8 cellular contexts compared by ENCODE assay signal in the genomic region with DNA sequence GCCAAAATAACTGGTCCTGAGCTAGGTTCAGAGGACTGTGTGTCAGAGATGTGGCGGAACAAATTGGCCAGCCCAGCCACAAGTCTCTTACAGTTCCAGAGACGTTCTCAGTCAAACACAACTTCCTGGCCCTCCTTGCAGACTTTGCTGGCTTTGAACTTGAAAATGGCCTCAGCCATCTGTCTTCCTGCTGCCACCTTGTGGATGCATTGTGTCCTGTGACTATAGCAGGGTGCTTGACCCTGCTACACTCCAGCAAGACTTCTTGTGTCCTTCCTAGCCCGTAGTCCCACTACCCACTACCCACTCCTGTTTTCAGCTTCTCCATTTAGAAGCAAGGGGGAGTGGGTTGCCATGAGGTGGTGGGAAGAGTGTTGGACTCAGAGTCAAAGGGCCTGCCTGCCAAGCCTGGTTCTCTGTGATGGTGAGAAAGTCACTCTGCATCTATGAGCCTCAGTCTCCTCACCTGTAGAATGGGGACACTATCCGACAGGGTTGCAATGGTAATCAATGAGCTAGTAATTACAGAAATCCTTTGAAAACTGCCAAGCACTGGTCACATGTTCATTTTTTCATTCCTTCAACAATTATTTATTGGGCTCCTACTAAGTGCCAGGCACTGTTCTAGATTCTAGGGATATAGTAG.
DNase-seq lines count a peak whose midpoint lies in the region; ATAC-seq and TF ChIP-seq lines count a peak whose summit lies in the region.

No MANE protein-coding gene starts in this region.

- H4K20me1 ChIP-seq in OCI-LY3 (ENCODE audit: insufficient read depth, low read length): no peaks in the 10 kb centered on the region

- H2AFZ ChIP-seq in OCI-LY3 (ENCODE audit: low read depth, low read length): no peak overlapping the region

- CTCF ChIA-PET in activated CD4-positive, alpha-beta memory T cell treated with anti-CD3 and anti-CD28 coated beads, Interleukin-2, amount 10 ng/mL, durations not matched to agents 7 days and 5 days (lab: Charles Lee): no interaction called here
- CTCF ChIA-PET in CD4-positive, alpha-beta T cell (lab: Charles Lee): no interaction called here

- no peaks in the 10 kb centered on the region for H3K9me3 ChIP-seq in OCI-LY3 (ENCODE audit: insufficient read depth, low read length)
- H3K9me3 ChIP-seq in CD4-positive, alpha-beta T cell (ENCODE audit: control insufficient read depth, low read length): peaks cover 6% of the 10 kb centered on the region

- H3K9me3 Mint-ChIP-seq in activated CD4-positive, alpha-beta memory T cell treated with anti-CD3 and anti-CD28 coated beads, Interleukin-2, amount 10 ng/mL, durations not matched to agents 7 days and 5 days: peaks cover 5% of the 10 kb centered on the region
- H3K9me3 Mint-ChIP-seq in CD4-positive, alpha-beta T cell: peaks cover 15% of the 10 kb centered on the region

- no peak for ATAC-seq in CD4-positive, alpha-beta T cell (ENCODE audit: poor library complexity)
- no peak for ATAC-seq in GM21825 (IDR thresholded peaks at IDR 0.05; ENCODE audit: unreplicated experiment)

- no peaks in the 10 kb centered on the region for H3K4me1 ChIP-seq in OCI-LY3 (ENCODE audit: low read length)

- POLR2A ChIA-PET in activated CD4-positive, alpha-beta memory T cell treated with anti-CD3 and anti-CD28 coated beads, Interleukin-2, amount 10 ng/mL, durations not matched to agents 7 days and 5 days (lab: Charles Lee): no interaction called here
- POLR2A ChIA-PET in CD4-positive, alpha-beta T cell (lab: Charles Lee): no interaction called here

- H3K4me3 Mint-ChIP-seq in activated CD4-positive, alpha-beta memory T cell treated with anti-CD3 and anti-CD28 coated beads, Interleukin-2, amount 10 ng/mL, durations not matched to agents 7 days and 5 days: no peak overlapping the region
- no peak overlapping the region for H3K4me3 Mint-ChIP-seq in CD4-positive, alpha-beta T cell

- H3K27me3 ChIP-seq in OCI-LY3 (ENCODE audit: low read depth, low read length): no peaks in the 10 kb centered on the region
- H3K27me3 ChIP-seq in CD4-positive, alpha-beta T cell (ENCODE audit: control insufficient read depth, insufficient read depth, low read length): peaks cover 10% of the 10 kb centered on the region

- H3K9ac ChIP-seq in OCI-LY3 (ENCODE audit: low read length): no peak overlapping the region

- no peaks in the 10 kb centered on the region for H3K27me3 Mint-ChIP-seq in activated CD4-positive, alpha-beta memory T cell treated with anti-CD3 and anti-CD28 coated beads, Interleukin-2, amount 10 ng/mL, durations not matched to agents 7 days and 5 days
- peaks cover 33% of the 10 kb centered on the region for H3K27me3 Mint-ChIP-seq in CD4-positive, alpha-beta T cell

- H3K4me1 Mint-ChIP-seq in activated CD4-positive, alpha-beta memory T cell treated with anti-CD3 and anti-CD28 coated beads, Interleukin-2, amount 10 ng/mL, durations not matched to agents 7 days and 5 days: no peaks in the 10 kb centered on the region
- H3K4me1 Mint-ChIP-seq in CD4-positive, alpha-beta T cell (ENCODE audit: low read depth): no peaks in the 10 kb centered on the region

- intact Hi-C loops in CD4-positive, alpha-beta T cell (cut with DNase I, micrococcal nuclease): no loop called here

- DNase-seq in AG20443 (ENCODE audit: low spot score) (peak; percentile 57), globus pallidus (ENCODE audit: low spot score) (peak; percentile 23), SHP77 treated with DMSO at 0.1 percent for 48 hours (lab: John Stamatoyannopoulos, UW) (no peak)
- DNase-seq in activated CD4-positive, alpha-beta memory T cell treated with anti-CD3 and anti-CD28 coated beads, Interleukin-2, amount 10 ng/mL, durations not matched to agents 7 days and 5 days: no peak
- DNase-seq in CD4-positive, alpha-beta T cell: no peak

- no peaks in the 10 kb centered on the region for H3K36me3 ChIP-seq in OCI-LY3 (replicated peaks; ENCODE audit: low read depth, low read length)

- no peak overlapping the region for H3K4me3 ChIP-seq in OCI-LY3 (ENCODE audit: low read length)

- H3K79me2 ChIP-seq in OCI-LY3 (ENCODE audit: low read length): no peaks in the 10 kb centered on the region

- H3K4me2 ChIP-seq in OCI-LY3 (ENCODE audit: low read length): no peak overlapping the region

- no peak overlapping the region for H3K27ac ChIP-seq in OCI-LY3 (ENCODE audit: low read length)
- H3K27ac ChIP-seq in CD4-positive, alpha-beta T cell (ENCODE audit: low read depth, low read length): no peak overlapping the region

- H3K27ac Mint-ChIP-seq in activated CD4-positive, alpha-beta memory T cell treated with anti-CD3 and anti-CD28 coated beads, Interleukin-2, amount 10 ng/mL, durations not matched to agents 7 days and 5 days: no peak overlapping the region
- no peak overlapping the region for H3K27ac Mint-ChIP-seq in CD4-positive, alpha-beta T cell

- H3K36me3 Mint-ChIP-seq in activated CD4-positive, alpha-beta memory T cell treated with anti-CD3 and anti-CD28 coated beads, Interleukin-2, amount 10 ng/mL, durations not matched to agents 7 days and 5 days (ENCODE audit: low read depth): no peaks in the 10 kb centered on the region
- H3K36me3 Mint-ChIP-seq in CD4-positive, alpha-beta T cell (ENCODE audit: low read depth): no peaks in the 10 kb centered on the region

- peak; percentile 71 for TF ChIP-seq CTCF in GM12873 (IDR thresholded peaks at IDR 0.05; ENCODE audit: insufficient read depth, low read depth, low read length, missing control alignments)
- peak; percentile 29 for TF ChIP-seq CTCF in OCI-LY3 (IDR thresholded peaks at IDR 0.05; ENCODE audit: low read depth, low read length)
- no peak for TF ChIP-seq CTCF in CD4-positive, alpha-beta T cell (IDR thresholded peaks at IDR 0.05)

Comparison
In these comparisons a context has a peak if more than half of its experiments do, and no peak if none do; other contexts are left out.
1. DNase-seq: peak in AG20443 (single experiment) and globus pallidus (single experiment); none in activated CD4-positive, alpha-beta memory T cell treated with anti-CD3 and anti-CD28 coated beads, Interleukin-2, amount 10 ng/mL, durations not matched to agents 7 days and 5 days (single experiment), CD4-positive, alpha-beta T cell (0 of 10) and SHP77 treated with DMSO at 0.1 percent for 48 hours (single experiment).